In the genomic region with DNA sequence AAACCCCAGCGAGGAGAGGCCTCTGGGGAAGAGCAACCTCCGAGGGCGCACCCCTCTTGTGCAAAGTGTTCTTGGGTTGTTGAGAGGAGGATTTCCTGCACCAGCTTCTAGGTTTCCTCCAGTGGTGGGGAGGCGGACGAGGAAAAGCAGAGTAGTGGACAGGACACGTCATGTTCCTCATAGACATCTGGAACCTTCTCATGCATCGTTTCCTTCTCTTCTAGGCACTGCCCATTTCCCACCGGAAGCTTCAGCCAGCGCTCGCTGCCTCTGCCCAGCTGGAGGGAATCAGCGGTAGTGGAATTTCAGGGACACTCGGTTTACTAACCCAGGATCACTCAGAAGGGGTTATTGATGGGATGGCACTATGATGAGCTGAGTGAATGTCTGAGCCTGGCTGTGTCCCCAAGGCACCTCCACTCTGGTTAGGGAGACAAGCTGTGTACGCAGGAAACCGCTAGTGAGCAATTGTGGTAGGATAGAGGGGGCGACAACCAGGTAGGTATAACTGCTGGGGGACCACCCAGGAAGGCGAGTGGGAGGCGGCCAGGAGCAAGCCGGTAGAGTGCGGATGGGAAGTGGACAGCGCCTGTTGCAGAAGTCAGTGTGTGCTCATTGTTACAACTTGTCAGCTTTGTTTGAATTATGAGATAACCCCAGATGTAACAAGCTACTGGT, we compare ENCODE assay signal across 1 cellular context.
TF ChIP-seq lines count a peak whose summit lies in the region.

No MANE protein-coding gene starts in this region.

TF ChIP-seq in WTC11, 78 proteins besides CTCF, POLR2A, EP300 and RAD21 (continued from another document):
- TF ChIP-seq FOXJ3 (CRISPR knock-in tag; IDR thresholded peaks at IDR 0.05; ENCODE audit: borderline replicate concordance), result no peak
- TF ChIP-seq FOXP1 (CRISPR knock-in tag; IDR thresholded peaks at IDR 0.05; ENCODE audit: borderline replicate concordance), result no peak
- no peak for TF ChIP-seq NR2C2 (CRISPR knock-in tag; IDR thresholded peaks at IDR 0.05)
